1 cellular context compared by ENCODE assay signal in genomic region chr7:88859288-88859687, GRCh38.
TF ChIP-seq lines count a peak whose summit lies in the region.

No MANE protein-coding gene starts in this region.

TF ChIP-seq in A549, 52 proteins besides CTCF, POLR2A, EP300 and RAD21 (continued from another document):
- TF ChIP-seq, protein P1, sequence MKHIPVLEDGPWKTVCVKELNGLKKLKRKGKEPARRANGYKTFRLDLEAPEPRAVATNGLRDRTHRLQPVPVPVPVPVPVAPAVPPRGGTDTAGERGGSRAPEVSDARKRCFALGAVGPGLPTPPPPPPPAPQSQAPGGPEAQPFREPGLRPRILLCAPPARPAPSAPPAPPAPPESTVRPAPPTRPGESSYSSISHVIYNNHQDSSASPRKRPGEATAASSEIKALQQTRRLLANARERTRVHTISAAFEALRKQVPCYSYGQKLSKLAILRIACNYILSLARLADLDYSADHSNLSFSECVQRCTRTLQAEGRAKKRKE (CRISPR knock-in tag; IDR thresholded peaks at IDR 0.05; ENCODE audit: low read depth): no peak
TF ChIP-seq in A549: peak in this region for 2.
